Comparison of ENCODE assay signal across 25 cellular contexts in the genomic region with DNA sequence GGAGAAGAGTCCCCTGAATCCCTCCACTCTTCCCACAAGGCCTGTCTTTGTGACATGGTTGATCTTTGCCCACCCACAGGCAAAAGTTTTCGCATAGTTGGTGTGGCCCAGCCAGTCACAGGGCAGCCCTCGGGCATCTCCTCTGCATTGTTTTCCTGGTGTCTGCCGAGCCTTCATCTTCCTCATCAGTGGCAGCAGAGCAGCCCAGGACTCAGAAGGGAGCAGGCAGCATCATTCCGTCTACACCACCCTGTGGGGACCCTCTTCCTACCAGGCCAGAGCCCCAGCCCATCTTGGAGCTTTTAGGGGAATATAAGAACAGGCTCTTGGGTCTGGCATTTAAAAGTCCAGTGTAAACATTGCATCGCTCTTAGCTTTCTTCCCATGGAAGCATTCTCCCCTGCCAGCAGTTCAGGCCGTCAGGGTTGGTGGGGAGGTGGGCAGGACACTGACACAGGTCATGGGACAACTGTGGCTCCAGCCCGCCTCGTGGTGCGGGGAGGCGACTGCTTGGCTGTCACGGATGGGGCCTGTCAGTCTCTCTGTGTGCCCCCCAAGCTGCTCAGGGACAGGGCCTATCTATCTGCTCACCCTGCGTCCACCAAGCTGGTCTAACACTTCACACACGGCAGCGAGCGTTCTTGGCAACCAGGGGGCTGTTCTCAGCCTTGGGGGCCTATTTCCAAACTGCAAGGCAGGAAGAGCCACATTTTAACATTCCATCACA. TPM values are rescaled to one million over a fixed set of nuclear protein-coding genes. Genes with fewer than 3 reads are reported as not detected.
DNase-seq lines count a peak whose midpoint lies in the region; ATAC-seq and TF ChIP-seq lines count a peak whose summit lies in the region.
"Had no signal": no experiment of that assay in that cellular context is flagged by ENCODE, and none has a peak within 500 bp of the region (broad histone marks: within the 10 kb centered on the region; RNA-seq: fewer than 3 reads in every experiment).

No MANE protein-coding gene starts in this region.

- H3K9me2 ChIP-seq in GM23338 (ENCODE audit: insufficient read depth) = no peaks in the 10 kb centered on the region

- H3F3A ChIP-seq in GM23338 (replicated peaks; ENCODE audit: low read depth) = peaks cover 16% of the 10 kb centered on the region
- H3F3A ChIP-seq in smooth muscle cell (ENCODE audit: low read depth) = peaks cover 17% of the 10 kb centered on the region

- H3K27me3 Mint-ChIP-seq in GM23338 (ENCODE audit: insufficient read depth, low read depth, poor library complexity) (peaks cover 12% of the 10 kb centered on the region), chondrocyte (ENCODE audit: low read depth) (peaks cover 29% of the 10 kb centered on the region)
- peaks cover 14% of the 10 kb centered on the region for H3K27me3 Mint-ChIP-seq in activated T-cell treated with anti-CD3 and anti-CD28 coated beads, Interleukin-2, amount 50 U/mL, for 72 hours (ENCODE audit: low read depth)

- WGBS in smooth muscle cell (ENCODE audit: low lambda C conversion rate) = 83% methylated on average over 15 of the region's 15 CpGs
- 75 to 76% methylated on average over 15 of the region's 15 CpGs for WGBS in aorta, 2 donors

- no peak overlapping the region for H3K9ac ChIP-seq in smooth muscle cell (ENCODE audit: low read depth)
- H3K9ac ChIP-seq: BLaER1 treated with 17β-estradiol and CSF1 and Interleukin-3, amounts not matched to agents 10 nM and 100 nM had no signal

- TF ChIP-seq CTCF in GM23338 (conservative IDR thresholded peaks at IDR 0.05; ENCODE audit: low read depth in 2 of 2) (no peak), chondrocyte (IDR thresholded peaks at IDR 0.05) (no peak), smooth muscle cell (IDR thresholded peaks at IDR 0.05; ENCODE audit: borderline replicate concordance, insufficient read depth, poor library complexity, severe bottlenecking) (no peak)

- ATAC-seq in GM23338 (no peak), aorta (ENCODE audit: low FRiP score) (no peak), sciatic nerve (no peak)
- no peak for ATAC-seq in activated T-cell treated with anti-CD3 and anti-CD28 coated beads, Interleukin-2, amount 50 U/mL, for 72 hours (replicated peaks in 1 of 2)
- ATAC-seq: CD8-positive, alpha-beta T cell; Right ventricle myocardium inferior had no signal

- H3K27me3 ChIP-seq in GM23338 (ENCODE audit: insufficient read depth) = no peaks in the 10 kb centered on the region
- H3K27me3 ChIP-seq in smooth muscle cell (ENCODE audit: low read depth) = no peaks in the 10 kb centered on the region
- H3K27me3 ChIP-seq in aorta (ENCODE audit: control insufficient read depth in 1 of 2, insufficient read depth in 2 of 2, low read length in 1 of 2) = no peaks in the 10 kb centered on the region
- H3K27me3 ChIP-seq: BLaER1 treated with 17β-estradiol and CSF1 and Interleukin-3, amounts not matched to agents 10 nM and 100 nM had no signal

- H4K20me1 ChIP-seq in GM23338 (replicated peaks; ENCODE audit: insufficient read depth) = no peaks in the 10 kb centered on the region
- no peaks in the 10 kb centered on the region for H4K20me1 ChIP-seq in smooth muscle cell (ENCODE audit: low read depth)
- H4K20me1 ChIP-seq: BLaER1 treated with 17β-estradiol and CSF1 and Interleukin-3, amounts not matched to agents 10 nM and 100 nM had no signal

- intact Hi-C loops in aorta (cut with DNase I) = no loop called here
- intact Hi-C loops in sciatic nerve (cut with DNase I) = no loop called here

- H3K4me3 ChIP-seq in GM23338 (no peak overlapping the region), smooth muscle cell (no peak overlapping the region), aorta (ENCODE audit: low read length in 2 of 2) (no peak overlapping the region)
- H3K4me3 ChIP-seq: BLaER1 treated with 17β-estradiol and CSF1 and Interleukin-3, amounts not matched to agents 10 nM and 100 nM had no signal

- H2AFZ ChIP-seq in GM23338 = peak overlapping the region; percentile 90
- H2AFZ ChIP-seq in smooth muscle cell (ENCODE audit: low read depth) = peak overlapping the region; percentile 33

- H3K4me2 ChIP-seq in GM23338 (no peak overlapping the region), smooth muscle cell (no peak overlapping the region)

- H3K27ac ChIP-seq in GM23338 (ENCODE audit: low read depth) (0 out of 2 replicates have a peak overlapping the region, but pooled peaks have one; percentile 36), smooth muscle cell (ENCODE audit: low read depth) (no peak overlapping the region), aorta (ENCODE audit: low read depth in 1 of 2, low read length in 2 of 2) (no peak overlapping the region)
- H3K27ac ChIP-seq: BLaER1 treated with 17β-estradiol and CSF1 and Interleukin-3, amounts not matched to agents 10 nM and 100 nM had no signal

- DNase-seq in GM23338 (ENCODE audit: low spot score) = no peak
- peak; percentile 79 for DNase-seq in chondrocyte (ENCODE audit: low spot score)
- peak; percentile 60 for DNase-seq in mesenteric fat pad (ENCODE audit: low spot score)
- no peak for DNase-seq in smooth muscle cell (lab: John Stamatoyannopoulos, UW; ENCODE audit: unreplicated experiment)
- no peak for DNase-seq in aorta
- DNase-seq in activated T-cell treated with anti-CD3 and anti-CD28 coated beads, Interleukin-2, amount 50 U/mL, for 72 hours = no peak
- no peak for DNase-seq in sciatic nerve (ENCODE audit: low spot score)
- DNase-seq: 8988T; Calu3; CD8-positive, alpha-beta T cell; DMS153; GDM1; MV-4-11; NCI-H1105 treated with DMSO at 0.1 percent for 48 hours; NCI-H1694; NCI-H2081 treated with DMSO at 0.1 percent for 48 hours; NCI-H2171 treated with DMSO at 0.1 percent for 48 hours; NCI-H446; NCI-H526; OCI-M1 had no signal

- H3K4me1 ChIP-seq in GM23338 (ENCODE audit: insufficient read depth) (peaks cover 37% of the 10 kb centered on the region), smooth muscle cell (ENCODE audit: low read depth) (no peaks in the 10 kb centered on the region), aorta (ENCODE audit: control insufficient read depth in 1 of 2, insufficient read depth in 2 of 2, low read length in 2 of 2) (no peaks in the 10 kb centered on the region)

- H3K79me2 ChIP-seq in GM23338 (replicated peaks; ENCODE audit: insufficient read depth) (no peaks in the 10 kb centered on the region), smooth muscle cell (ENCODE audit: low read depth) (no peaks in the 10 kb centered on the region)

- H3K4me3 Mint-ChIP-seq in GM23338 (no peak overlapping the region), chondrocyte (ENCODE audit: unreplicated experiment) (no peak overlapping the region)
- H3K4me3 Mint-ChIP-seq in activated T-cell treated with anti-CD3 and anti-CD28 coated beads, Interleukin-2, amount 50 U/mL, for 72 hours = no peak overlapping the region
- H3K4me3 Mint-ChIP-seq: CD8-positive, alpha-beta T cell; IgD-negative memory B cell had no signal

- H3K4me1 Mint-ChIP-seq in GM23338 (peaks cover 45% of the 10 kb centered on the region), chondrocyte (ENCODE audit: low read depth) (peaks cover 3% of the 10 kb centered on the region)
- no peaks in the 10 kb centered on the region for H3K4me1 Mint-ChIP-seq in activated T-cell treated with anti-CD3 and anti-CD28 coated beads, Interleukin-2, amount 50 U/mL, for 72 hours (ENCODE audit: low read depth)

- H3K36me3 ChIP-seq in GM23338 (ENCODE audit: insufficient read depth) = no peaks in the 10 kb centered on the region
- no peaks in the 10 kb centered on the region for H3K36me3 ChIP-seq in smooth muscle cell (ENCODE audit: low read depth)
- no peaks in the 10 kb centered on the region for H3K36me3 ChIP-seq in aorta (ENCODE audit: control insufficient read depth in 1 of 2, insufficient read depth in 2 of 2, low read length in 1 of 2)
- H3K36me3 ChIP-seq: BLaER1 treated with 17β-estradiol and CSF1 and Interleukin-3, amounts not matched to agents 10 nM and 100 nM had no signal

- H3K9me3 Mint-ChIP-seq in GM23338 (peaks cover 67% of the 10 kb centered on the region), chondrocyte (ENCODE audit: low read depth) (no peaks in the 10 kb centered on the region)
- no peaks in the 10 kb centered on the region for H3K9me3 Mint-ChIP-seq in activated T-cell treated with anti-CD3 and anti-CD28 coated beads, Interleukin-2, amount 50 U/mL, for 72 hours
- H3K9me3 Mint-ChIP-seq: CD8-positive, alpha-beta T cell had no signal

- H3K36me3 Mint-ChIP-seq in GM23338 (ENCODE audit: low read depth) = no peaks in the 10 kb centered on the region; the same call in 2 of the 3 replicates
- no peaks in the 10 kb centered on the region for H3K36me3 Mint-ChIP-seq in chondrocyte (ENCODE audit: low read depth)
- H3K36me3 Mint-ChIP-seq in activated T-cell treated with anti-CD3 and anti-CD28 coated beads, Interleukin-2, amount 50 U/mL, for 72 hours (ENCODE audit: insufficient read depth in 2 of 2) = no peaks in the 10 kb centered on the region
- H3K36me3 Mint-ChIP-seq: CD8-positive, alpha-beta T cell; IgD-negative memory B cell had no signal

- H3K27ac Mint-ChIP-seq in GM23338 = no peak overlapping the region; the same call in 1 of the 2 replicates
- H3K27ac Mint-ChIP-seq in chondrocyte (ENCODE audit: unreplicated experiment) = no peak overlapping the region
- H3K27ac Mint-ChIP-seq in activated T-cell treated with anti-CD3 and anti-CD28 coated beads, Interleukin-2, amount 50 U/mL, for 72 hours = no peak overlapping the region
- H3K27ac Mint-ChIP-seq: CD8-positive, alpha-beta T cell; IgD-negative memory B cell had no signal

- no peaks in the 10 kb centered on the region for H3K9me3 ChIP-seq in smooth muscle cell (replicated peaks; ENCODE audit: low read depth)
- no peaks in the 10 kb centered on the region for H3K9me3 ChIP-seq in aorta (ENCODE audit: control insufficient read depth, low read length)
- H3K9me3 ChIP-seq: BLaER1 treated with 17β-estradiol and CSF1 and Interleukin-3, amounts not matched to agents 10 nM and 100 nM had no signal

RNA-seq across cellular contexts. Expression of a gene that starts 38.3 kb away (rescaled TPM):
- 10.5 and 14.8 TPM in 2 replicates for total RNA-seq in GM23338 (2014; rRNA removed; shearing (Covaris generic))
- polyA plus RNA-seq in GM23338 (2016; fragmentation: Nextera tagmentation; extraction: Ambion mirVana) = 27.8 and 28.4 TPM in 2 replicates
- total RNA-seq in chondrocyte = 8.9 to 19.0 TPM (median 15.2 TPM) in 3 replicates
- total RNA-seq in mesenteric fat pad = 5.9 TPM
- 7.0 and 8.1 TPM in 2 replicates for total RNA-seq in smooth muscle cell
- 30.3 and 41.6 TPM in 2 replicates for polyA plus RNA-seq in smooth muscle cell
- 1 to 10 TPM; 5.6 to 8.6 TPM for total RNA-seq in aorta
- polyA plus RNA-seq in aorta = 10 to 100 TPM; 15.1 to 15.8 TPM
- total RNA-seq in activated T-cell treated with anti-CD3 and anti-CD28 coated beads, Interleukin-2, amount 50 U/mL, for 72 hours = 10 to 100 TPM; 13.1 to 19.3 TPM
- 18.5 TPM for total RNA-seq in sciatic nerve

RNA-seq across cellular contexts. Expression of a gene that starts 43.2 kb away (rescaled TPM):
- total RNA-seq in GM23338 (2014; rRNA removed; shearing (Covaris generic)) = 0.39 TPM in 1 of 2 replicates, not detected in the other
- polyA plus RNA-seq in GM23338 (2016; fragmentation: Nextera tagmentation; extraction: Ambion mirVana) (not detected in 2 replicates), smooth muscle cell (0.13 and 0.18 TPM in 2 replicates), aorta (under 1 TPM in 1 of 2 donors, not detected in 1; 0.61 TPM)
- total RNA-seq in chondrocyte (0.24 to 0.37 TPM (median 0.33 TPM) in 3 replicates), mesenteric fat pad (0.13 TPM), smooth muscle cell (not detected in 2 replicates), aorta (under 1 TPM; 0.19 to 0.81 TPM), sciatic nerve (7.1 TPM)
- total RNA-seq in activated T-cell treated with anti-CD3 and anti-CD28 coated beads, Interleukin-2, amount 50 U/mL, for 72 hours = not detected
- total RNA-seq: Calu3; CD8-positive, alpha-beta T cell; Right ventricle myocardium inferior; SK-MEL-5 had no signal
- polyA plus RNA-seq: IgD-negative memory B cell had no signal

RNA-seq across cellular contexts. Expression of a gene that starts 43.3 kb away (rescaled TPM):
- total RNA-seq in GM23338 (2014; rRNA removed; shearing (Covaris generic)) = 2.8 and 5.9 TPM in 2 replicates
- polyA plus RNA-seq in GM23338 (2016; fragmentation: Nextera tagmentation; extraction: Ambion mirVana) (0.61 and 0.99 TPM in 2 replicates), smooth muscle cell (3.7 and 6.2 TPM in 2 replicates), aorta (10 to 100 TPM in 1 of 2 donors, 1 to 10 TPM in 1; 2.6 to 31.7 TPM)
- total RNA-seq in chondrocyte (3.6 to 11.6 TPM (median 11.5 TPM) in 3 replicates), mesenteric fat pad (0.77 TPM), smooth muscle cell (10.2 and 13.6 TPM in 2 replicates), aorta (1 to 10 TPM; 2.4 to 4.7 TPM), sciatic nerve (49.5 TPM)
- total RNA-seq in activated T-cell treated with anti-CD3 and anti-CD28 coated beads, Interleukin-2, amount 50 U/mL, for 72 hours = not detected
- total RNA-seq: Calu3; CD8-positive, alpha-beta T cell had no signal
- polyA plus RNA-seq: IgD-negative memory B cell had no signal

RNA-seq across cellular contexts. Expression of a gene that starts 54.4 kb away (rescaled TPM):
- total RNA-seq in GM23338 (2014; rRNA removed; shearing (Covaris generic)) = 3.0 and 3.9 TPM in 2 replicates
- polyA plus RNA-seq in GM23338 (2016; fragmentation: Nextera tagmentation; extraction: Ambion mirVana) = 0.61 and 0.64 TPM in 2 replicates
- 0.02 TPM in 1 of 3 replicates, not detected in the others for total RNA-seq in chondrocyte
- total RNA-seq in mesenteric fat pad = not detected
- total RNA-seq in smooth muscle cell = not detected in 2 replicates
- not detected in 2 replicates for polyA plus RNA-seq in smooth muscle cell
- not detected for total RNA-seq in aorta
- under 1 TPM in 1 of 2 donors, not detected in 1; 0.13 TPM for polyA plus RNA-seq in aorta
- total RNA-seq in activated T-cell treated with anti-CD3 and anti-CD28 coated beads, Interleukin-2, amount 50 U/mL, for 72 hours = not detected
- total RNA-seq in sciatic nerve = not detected
- total RNA-seq: Calu3; CD8-positive, alpha-beta T cell; H4; Right ventricle myocardium inferior had no signal
- polyA plus RNA-seq: IgD-negative memory B cell had no signal

Comparison
In these comparisons a context has a peak if more than half of its experiments do, and no peak if none do; other contexts are left out.
1. DNase-seq: peak in chondrocyte (single experiment) and mesenteric fat pad (single experiment); none in GM23338 (single experiment), smooth muscle cell (single experiment), aorta (0 of 2), activated T-cell treated with anti-CD3 and anti-CD28 coated beads, Interleukin-2, amount 50 U/mL, for 72 hours (0 of 2) and sciatic nerve (single experiment).